Comparison of ENCODE assay signal across 1 cellular context in the genomic region with DNA sequence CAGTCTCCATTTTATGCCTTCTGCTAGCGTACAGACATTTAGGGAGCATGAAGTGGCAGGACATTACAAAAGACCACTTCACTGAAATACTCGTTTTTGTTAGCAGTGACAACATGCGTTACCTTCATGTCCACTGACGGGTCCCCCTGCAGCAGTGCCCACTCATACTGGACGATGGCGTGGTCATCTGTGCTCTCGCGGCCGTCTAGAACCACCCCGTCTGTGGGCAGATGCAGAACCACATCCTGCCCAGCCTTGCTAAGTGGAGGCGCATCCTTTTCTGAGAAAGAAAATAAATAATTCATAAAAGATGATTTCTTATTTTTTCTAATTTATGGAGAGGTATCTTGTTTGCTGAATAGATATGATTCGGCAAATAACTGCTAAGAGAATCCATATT.
TF ChIP-seq lines count a peak whose summit lies in the region.

No MANE protein-coding gene starts in this region.

TF ChIP-seq in A549, 52 proteins besides CTCF, POLR2A, EP300 and RAD21 (continued from another document):
- TF ChIP-seq PBX3 (IDR thresholded peaks at IDR 0.05), result no peak
- TF ChIP-seq ZFP36 (IDR thresholded peaks at IDR 0.05; ENCODE audit: borderline replicate concordance, partially characterized antibody), result no peak
- TF ChIP-seq HMGXB4 (CRISPR knock-in tag; IDR thresholded peaks at IDR 0.05; ENCODE audit: borderline replicate concordance), result no peak
- no peak for TF ChIP-seq PHF8 (IDR thresholded peaks at IDR 0.05; ENCODE audit: borderline replicate concordance, low read depth)
TF ChIP-seq in A549: peak in this region for 0.
